In genomic region chr14:50521912-50522341, GRCh38 we compare ENCODE assay signal across 2 cellular contexts.
TF ChIP-seq lines count a peak whose summit lies in the region.

No MANE protein-coding gene starts in this region.

TF ChIP-seq in SK-N-SH, 30 proteins besides CTCF, POLR2A, EP300 and RAD21 (continued from another document):
- TF ChIP-seq PBX3 (IDR thresholded peaks at IDR 0.05), result no peak
- no peak for TF ChIP-seq ZBTB33 (IDR thresholded peaks at IDR 0.05; ENCODE audit: borderline replicate concordance, low read depth)
- no peak for TF ChIP-seq RCOR1 (IDR thresholded peaks at IDR 0.05; ENCODE audit: low read length)
- TF ChIP-seq NRF1 (IDR thresholded peaks at IDR 0.05; ENCODE audit: low read depth, low read length), result no peak
- TF ChIP-seq RXRA (IDR thresholded peaks at IDR 0.05; ENCODE audit: borderline replicate concordance, low read depth), result no peak
- no peak for TF ChIP-seq IRF3 (IDR thresholded peaks at IDR 0.05; ENCODE audit: low read depth, low read length)
- no peak for TF ChIP-seq SMC3 (IDR thresholded peaks at IDR 0.05; ENCODE audit: low read depth, low read length)
- no peak for TF ChIP-seq POLR2AphosphoS5 (IDR thresholded peaks at IDR 0.05; ENCODE audit: low read depth, low read length)
- TF ChIP-seq GATA2 (CRISPR knock-in tag; IDR thresholded peaks at IDR 0.05), result no peak
- TF ChIP-seq RFX5 (IDR thresholded peaks at IDR 0.05; ENCODE audit: low read length), result no peak
- no peak for TF ChIP-seq FOXJ3 (CRISPR knock-in tag; IDR thresholded peaks at IDR 0.05)
- no peak for TF ChIP-seq USF2 (IDR thresholded peaks at IDR 0.05; ENCODE audit: borderline replicate concordance, low read depth, low read length)
- no peak for TF ChIP-seq ELF1 (IDR thresholded peaks at IDR 0.05)
- TF ChIP-seq CHD2 (IDR thresholded peaks at IDR 0.05; ENCODE audit: low read length, partially characterized antibody), result no peak
- no peak for TF ChIP-seq USF1 (IDR thresholded peaks at IDR 0.05; ENCODE audit: borderline replicate concordance, low read depth)
- TF ChIP-seq REST (IDR thresholded peaks at IDR 0.05; ENCODE audit: low read depth, low read length), result no peak

TF ChIP-seq in HepG2, 621 proteins besides CTCF, POLR2A, EP300 and RAD21 (continues in another document):
- TF ChIP-seq MTERF4 (CRISPR knock-in tag; IDR thresholded peaks at IDR 0.05) (no peak), ETV5 (CRISPR knock-in tag; IDR thresholded peaks at IDR 0.05; ENCODE audit: borderline replicate concordance) (no peak), ZNF775 (CRISPR knock-in tag; IDR thresholded peaks at IDR 0.05; ENCODE audit: borderline replicate concordance) (no peak), ARID3A (IDR thresholded peaks at IDR 0.05; ENCODE audit: low read depth, low read length) (peak; percentile 67), YEATS4 (CRISPR knock-in tag; IDR thresholded peaks at IDR 0.05; ENCODE audit: borderline replicate concordance) (no peak), HMG20A (CRISPR knock-in tag; IDR thresholded peaks at IDR 0.05; ENCODE audit: borderline replicate concordance) (0 out of 2 replicates have a peak, but pooled peaks have one; percentile 15), XRCC5 (optimal IDR thresholded peaks at IDR 0.05; ENCODE audit: low read length) (no peak), FOXA1 (IDR thresholded peaks at IDR 0.05) (peak; percentile 20; the same call in 1 of the 2 replicates), FOXA1 (CRISPR knock-in tag; IDR thresholded peaks at IDR 0.05) (peak; percentile 81), PBX2 (CRISPR knock-in tag; IDR thresholded peaks at IDR 0.05) (no peak), TFAP4 (IDR thresholded peaks at IDR 0.05; ENCODE audit: borderline replicate concordance, low read depth) (peak; percentile 47; the same call in 1 of the 2 replicates), ZKSCAN5 (CRISPR knock-in tag; IDR thresholded peaks at IDR 0.05) (no peak), TCF7 (IDR thresholded peaks at IDR 0.05; ENCODE audit: low read depth) (peak; percentile 61), ARID2 (CRISPR knock-in tag; IDR thresholded peaks at IDR 0.05; ENCODE audit: borderline replicate concordance) (no peak), TCF7L2 (IDR thresholded peaks at IDR 0.05; ENCODE audit: low read depth, low read length) (0 out of 2 replicates have a peak, but pooled peaks have one; percentile 29), CEBPB (IDR thresholded peaks at IDR 0.05; ENCODE audit: borderline replicate concordance, low read depth, low read length) (no peak), ARID5B (CRISPR knock-in tag; IDR thresholded peaks at IDR 0.05) (peak; percentile 30; the same call in 1 of the 2 replicates), ZNF367 (CRISPR knock-in tag; IDR thresholded peaks at IDR 0.05; ENCODE audit: borderline replicate concordance) (no peak), PTBP1 (IDR thresholded peaks at IDR 0.05; ENCODE audit: low read depth, low read length, poor library complexity, severe bottlenecking) (no peak), ZHX2 (IDR thresholded peaks at IDR 0.05; ENCODE audit: low read depth) (no peak), ZHX2 (CRISPR knock-in tag; IDR thresholded peaks at IDR 0.05; ENCODE audit: borderline replicate concordance) (no peak), KAT7 (CRISPR knock-in tag; IDR thresholded peaks at IDR 0.05; ENCODE audit: borderline replicate concordance) (no peak), KDM4B (CRISPR knock-in tag; IDR thresholded peaks at IDR 0.05) (no peak), THAP11 (CRISPR knock-in tag; IDR thresholded peaks at IDR 0.05) (no peak), TRIM22 (IDR thresholded peaks at IDR 0.05) (no peak), HDAC1 (CRISPR knock-in tag; IDR thresholded peaks at IDR 0.05) (no peak), ZNF275 (CRISPR knock-in tag; IDR thresholded peaks at IDR 0.05; ENCODE audit: borderline replicate concordance) (no peak), CBX2 (IDR thresholded peaks at IDR 0.05; ENCODE audit: low read depth, low read length) (no peak), CBX2 (CRISPR knock-in tag; IDR thresholded peaks at IDR 0.05; ENCODE audit: low read depth) (no peak), SOX13 (IDR thresholded peaks at IDR 0.05) (no peak), SOX13 (CRISPR knock-in tag; conservative IDR thresholded peaks at IDR 0.05 in 1 of 2, IDR thresholded peaks at IDR 0.05 in 1 of 2) (peak in 1 of 2 experiments; percentile 43; a peak in 1 of 4 replicates), ZNF430 (CRISPR knock-in tag; IDR thresholded peaks at IDR 0.05) (no peak), GMEB2 (CRISPR knock-in tag; IDR thresholded peaks at IDR 0.05; ENCODE audit: low read depth) (no peak)
